In the genomic region with DNA sequence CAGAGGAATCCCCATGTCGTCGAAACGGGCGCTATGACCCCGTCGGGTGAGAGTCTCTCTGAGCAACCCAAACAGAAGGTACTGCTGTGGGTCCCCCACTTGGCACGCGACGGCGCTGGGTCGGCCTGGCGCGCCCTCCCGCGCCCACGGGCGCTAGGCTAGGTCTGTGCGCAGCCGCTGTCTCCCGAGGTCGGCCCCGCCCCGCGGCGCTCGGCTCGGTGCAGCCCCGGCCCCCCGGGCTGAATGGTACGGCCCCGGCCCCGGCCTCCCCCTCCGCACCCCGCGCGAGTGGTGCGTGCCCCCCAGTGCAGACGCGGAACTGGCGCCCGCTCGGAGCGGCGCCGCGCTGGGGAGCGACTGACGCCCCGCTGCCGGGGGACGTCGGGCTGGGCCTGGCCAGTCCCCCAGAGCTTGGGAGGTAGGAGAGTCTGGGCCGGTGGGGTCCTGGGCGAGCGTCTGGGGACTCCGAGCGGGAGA, we compare ENCODE assay signal across 8 cellular contexts. TPM values are rescaled to one million over a fixed set of nuclear protein-coding genes. Genes with fewer than 3 reads are reported as not detected.
A peak's percentile ranks its signal among the peaks of the same experiment; 100 is the strongest.
DNase-seq lines count a peak whose midpoint lies in the region; ATAC-seq and TF ChIP-seq lines count a peak whose summit lies in the region.

Gene MADD (plus strand): TSS at position 305 of the 477 bp plus-strand sequence.

- peak within 1 kb of the TSS; percentile 91 for H3K9ac ChIP-seq in mesenchymal stem cell (ENCODE audit: low read length)

- H3K4ac ChIP-seq in mesenchymal stem cell (ENCODE audit: low read depth in 1 of 2, low read length in 2 of 2): peak within 1 kb of the TSS; percentile 97 to 98

- no peaks in the 10 kb centered on the region for H3K9me3 Mint-ChIP-seq in activated CD8-positive, alpha-beta T cell treated with anti-CD3 and anti-CD28 coated beads for 36 hours

- no peaks in the 10 kb centered on the region for H3K9me3 ChIP-seq in mesenchymal stem cell (ENCODE audit: control insufficient read depth, low read length)

- peak within 1 kb of the TSS in 1 of 2 experiments; percentile 92 for H3K14ac ChIP-seq in mesenchymal stem cell (ENCODE audit: low read length in 2 of 2)

- H3K18ac ChIP-seq in mesenchymal stem cell (ENCODE audit: low read depth in 1 of 2, low read length in 2 of 2): peak within 1 kb of the TSS; percentile 95 to 100

- WGBS in mesenchymal stem cell: under 1% methylated on average over 38 of the region's 57 CpGs

- peak within 1 kb of the TSS; percentile 89 for H3K4me2 ChIP-seq in mesenchymal stem cell (ENCODE audit: low read length, poor library complexity, severe bottlenecking)

- ATAC-seq in GM19324 (IDR thresholded peaks at IDR 0.05; ENCODE audit: low FRiP score, unreplicated experiment) (peak; percentile 85), HG03457 (IDR thresholded peaks at IDR 0.05; ENCODE audit: unreplicated experiment) (peak; percentile 57)
- peak; percentile 83 for ATAC-seq in activated CD8-positive, alpha-beta T cell treated with anti-CD3 and anti-CD28 coated beads for 36 hours

- no peaks in the 10 kb centered on the region for H3K27me3 Mint-ChIP-seq in activated CD8-positive, alpha-beta T cell treated with anti-CD3 and anti-CD28 coated beads for 36 hours

- peaks cover 21% of the 10 kb centered on the region for H3K4me1 ChIP-seq in mesenchymal stem cell (ENCODE audit: control insufficient read depth, insufficient read depth, low read depth, low read length)

- H2BK15ac ChIP-seq in mesenchymal stem cell (ENCODE audit: low read depth, poor library complexity, severe bottlenecking): peak within 1 kb of the TSS; percentile 99

- peaks cover 54% of the 10 kb centered on the region for H3K4me1 Mint-ChIP-seq in activated CD8-positive, alpha-beta T cell treated with anti-CD3 and anti-CD28 coated beads for 36 hours (ENCODE audit: low read depth)

- POLR2A ChIA-PET in activated CD8-positive, alpha-beta T cell treated with anti-CD3 and anti-CD28 coated beads for 36 hours (lab: Charles Lee): interaction anchor here (2.3 to 2.6 kb wide), 2 partner anchors 28 to 54 kb away, joined by 8 to 21 read pairs; partner anchors contain the start of gene DDB2

- H3K27me3 ChIP-seq in mesenchymal stem cell (ENCODE audit: control insufficient read depth in 1 of 2, insufficient read depth in 1 of 2, low read length in 2 of 2): no peaks in the 10 kb centered on the region

- intact Hi-C loops in activated CD8-positive, alpha-beta T cell treated with anti-CD3 and anti-CD28 coated beads for 36 hours (cut with micrococcal nuclease): loop anchor here (2.0 kb wide), 1 partner anchor 55 kb away; the partner anchor contains the start of gene DDB2

- H4K8ac ChIP-seq in mesenchymal stem cell (ENCODE audit: low read length): peak within 1 kb of the TSS; percentile 98

- CTCF ChIA-PET in activated CD8-positive, alpha-beta T cell treated with anti-CD3 and anti-CD28 coated beads for 36 hours (lab: Charles Lee): interaction anchor here (1.4 to 2.4 kb wide), 3 partner anchors 55 to 93 kb away, joined by 3 to 8 read pairs (median 4); partner anchors contain the start of genes ARFGAP2 and DDB2

- peak within 1 kb of the TSS; percentile 100 for H4K91ac ChIP-seq in mesenchymal stem cell (ENCODE audit: low read length)

- H3K23ac ChIP-seq in mesenchymal stem cell (ENCODE audit: low read length in 2 of 2): peak within 1 kb of the TSS; percentile 63 to 79

- H3K4me3 Mint-ChIP-seq in activated CD8-positive, alpha-beta T cell treated with anti-CD3 and anti-CD28 coated beads for 36 hours: peak within 1 kb of the TSS; percentile 76

- peak within 1 kb of the TSS; percentile 90 for H2AFZ ChIP-seq in mesenchymal stem cell (ENCODE audit: low read depth, low read length)

- peak within 1 kb of the TSS; percentile 92 for H2BK5ac ChIP-seq in mesenchymal stem cell (ENCODE audit: low read depth, low read length, poor library complexity, severe bottlenecking)

- DNase-seq in C1 segment of cervical spinal cord (lab: John Stamatoyannopoulos, UW) (peak in 12 of 14 donors; percentile 80 to 95 (median 92)), NCI-H82 (lab: John Stamatoyannopoulos, UW) (peak; percentile 89), mesenchymal stem cell (peak; percentile 89)
- DNase-seq in activated CD8-positive, alpha-beta T cell treated with anti-CD3 and anti-CD28 coated beads for 36 hours: peak; percentile 90
- peak; percentile 83 for DNase-seq in effector CD8-positive, alpha-beta T cell (lab: John Stamatoyannopoulos, UW)
- peak; percentile 89 for DNase-seq in stimulated activated CD8-positive, alpha-beta memory T cell treated with anti-CD3 and anti-CD28 coated beads, Interleukin-12 subunit alpha, Interleukin-12 subunit beta, amount 100 ng/mL, for 4 hours (ENCODE audit: low read depth)

- H3K27ac ChIP-seq in mesenchymal stem cell (ENCODE audit: low read length, poor library complexity, severe bottlenecking): peak within 1 kb of the TSS; percentile 99

- H2BK120ac ChIP-seq in mesenchymal stem cell (ENCODE audit: low read depth, low read length): peak within 1 kb of the TSS; percentile 99

- H2BK12ac ChIP-seq in mesenchymal stem cell (ENCODE audit: low read length in 2 of 2): peak within 1 kb of the TSS; percentile 84 to 99

- H3K79me1 ChIP-seq in mesenchymal stem cell (replicated peaks; ENCODE audit: low read length, poor library complexity, severe bottlenecking): peaks cover 12% of the 10 kb centered on the region

- H3K36me3 ChIP-seq in mesenchymal stem cell (ENCODE audit: control insufficient read depth in 1 of 2, insufficient read depth in 2 of 2, low read depth in 1 of 2, low read length in 2 of 2): peaks cover 6% of the 10 kb centered on the region in 2 experiments

- H3K4me3 ChIP-seq in mesenchymal stem cell (ENCODE audit: insufficient read depth in 1 of 2, low read depth in 1 of 2, low read length in 2 of 2): peak within 1 kb of the TSS; percentile 79 to 83

- H3K36me3 Mint-ChIP-seq in activated CD8-positive, alpha-beta T cell treated with anti-CD3 and anti-CD28 coated beads for 36 hours (ENCODE audit: low read depth): peaks cover 15% of the 10 kb centered on the region

- TF ChIP-seq CTCF in activated CD8-positive, alpha-beta T cell treated with anti-CD3 and anti-CD28 coated beads for 36 hours (IDR thresholded peaks at IDR 0.05): no peak

- peak within 1 kb of the TSS; percentile 38 for H2AK5ac ChIP-seq in mesenchymal stem cell (ENCODE audit: low read length, severe bottlenecking)

- H3K27ac Mint-ChIP-seq in activated CD8-positive, alpha-beta T cell treated with anti-CD3 and anti-CD28 coated beads for 36 hours: peak within 1 kb of the TSS; percentile 98

RNA-seq across cellular contexts. Expression of gene MADD, which starts in this region (rescaled TPM):
- 10 to 100 TPM; 55.7 to 61.2 TPM for total RNA-seq in activated CD8-positive, alpha-beta T cell treated with anti-CD3 and anti-CD28 coated beads for 36 hours
- polyA plus RNA-seq in mesenchymal stem cell (2013, experiment 1 of 2): 18.6 TPM
- polyA plus RNA-seq in mesenchymal stem cell (2013, experiment 2 of 2): 17.8 TPM

Comparison
In these comparisons a context has a peak if more than half of its experiments do, and no peak if none do; other contexts are left out.
1. Peak in every context shown above with its lines: DNase-seq, ATAC-seq, H3K4me3 ChIP-seq and H3K27ac ChIP-seq.